2 cellular contexts compared by ENCODE assay signal in genomic region chr12:65335021-65335714, GRCh38.
TF ChIP-seq lines count a peak whose summit lies in the region.

No MANE protein-coding gene starts in this region.

TF ChIP-seq in GM23338, 12 proteins besides CTCF, POLR2A, EP300 and RAD21 (continued from another document):
- TF ChIP-seq ZNF462 (CRISPR knock-in tag; IDR thresholded peaks at IDR 0.05), result no peak
- no peak for TF ChIP-seq REST (IDR thresholded peaks at IDR 0.05; ENCODE audit: unreplicated experiment)
- TF ChIP-seq EZH2 (IDR thresholded peaks at IDR 0.05; ENCODE audit: low read depth, unreplicated experiment), result no peak

TF ChIP-seq in WTC11, 78 proteins besides CTCF, POLR2A, EP300 and RAD21 (continued from another document):
- TF ChIP-seq E2F1 (CRISPR knock-in tag; IDR thresholded peaks at IDR 0.05), result no peak
- TF ChIP-seq TEAD4 (CRISPR knock-in tag; IDR thresholded peaks at IDR 0.05), result no peak
- no peak for TF ChIP-seq FOXP1 (CRISPR knock-in tag; IDR thresholded peaks at IDR 0.05; ENCODE audit: borderline replicate concordance)
